ENCODE assay signal across 1 cellular context in genomic region chr19:43777163-43777700, GRCh38.
TF ChIP-seq lines count a peak whose summit lies in the region.

No MANE protein-coding gene starts in this region.

TF ChIP-seq in K562, 482 proteins besides CTCF, POLR2A, EP300 and RAD21 (continues in another document):
- TF ChIP-seq ZBTB11 (CRISPR knock-in tag; IDR thresholded peaks at IDR 0.05) (peak in 1 of 3 experiments; percentile 42; a peak in 1 of 6 replicates), ZBTB7A (IDR thresholded peaks at IDR 0.05; ENCODE audit: borderline replicate concordance, control insufficient read depth, low read depth, low read length) (peak; percentile 97), EZH2 (IDR thresholded peaks at IDR 0.05; ENCODE audit: borderline replicate concordance, low read depth, low read length) (no peak), SMARCA4 (IDR thresholded peaks at IDR 0.05) (no peak), ZBTB49 (CRISPR knock-in tag; IDR thresholded peaks at IDR 0.05; ENCODE audit: borderline replicate concordance) (no peak), ZNF740 (CRISPR knock-in tag; IDR thresholded peaks at IDR 0.05) (no peak), ZNF740 (tag; IDR thresholded peaks at IDR 0.05) (no peak), CHD4 (IDR thresholded peaks at IDR 0.05; ENCODE audit: insufficient read depth, insufficient replicate concordance, low read depth, low read length, poor library complexity, severe bottlenecking) (no peak), HSF4 (CRISPR knock-in tag; IDR thresholded peaks at IDR 0.05; ENCODE audit: borderline replicate concordance) (no peak), TBP (optimal IDR thresholded peaks at IDR 0.05; ENCODE audit: low read depth, low read length) (no peak), ZFPM2 (CRISPR knock-in tag; IDR thresholded peaks at IDR 0.05) (no peak), ZNF408 (CRISPR knock-in tag; IDR thresholded peaks at IDR 0.05; ENCODE audit: low read depth) (no peak), SNIP1 (IDR thresholded peaks at IDR 0.05; ENCODE audit: low read depth) (no peak), SREBF1 (IDR thresholded peaks at IDR 0.05; ENCODE audit: borderline replicate concordance, low read depth, low read length) (no peak), ZNF584 (CRISPR knock-in tag; IDR thresholded peaks at IDR 0.05; ENCODE audit: low read depth) (0 out of 2 replicates have a peak, but pooled peaks have one; percentile 46), JUNB (CRISPR knock-in tag; conservative IDR thresholded peaks at IDR 0.05) (no peak), ATF6 (CRISPR knock-in tag; IDR thresholded peaks at IDR 0.05) (no peak), NCOA1 (IDR thresholded peaks at IDR 0.05; ENCODE audit: low read depth) (0 out of 2 replicates have a peak, but pooled peaks have one; percentile 22), POLR2H (tag; IDR thresholded peaks at IDR 0.05; ENCODE audit: low read depth) (no peak), HMG20A (CRISPR knock-in tag; conservative IDR thresholded peaks at IDR 0.05) (no peak), PREB (CRISPR knock-in tag; IDR thresholded peaks at IDR 0.05) (no peak), CHD7 (IDR thresholded peaks at IDR 0.05; ENCODE audit: low read depth, low read length) (no peak), TBL1XR1 (IDR thresholded peaks at IDR 0.05; ENCODE audit: low read length in 2 of 2) (no peak), PHF8 (IDR thresholded peaks at IDR 0.05; ENCODE audit: borderline replicate concordance, low read length) (no peak), ZNF79 (CRISPR knock-in tag; IDR thresholded peaks at IDR 0.05; ENCODE audit: low read depth) (no peak), TCF7L2 (IDR thresholded peaks at IDR 0.05; ENCODE audit: low read depth, low read length) (no peak), TEAD1 (CRISPR knock-in tag; IDR thresholded peaks at IDR 0.05) (peak in 1 of 2 experiments; percentile 95; a peak in 2 of 4 replicates), CREB1 (IDR thresholded peaks at IDR 0.05) (no peak), CREB1 (CRISPR knock-in tag; IDR thresholded peaks at IDR 0.05) (no peak), CEBPZ (IDR thresholded peaks at IDR 0.05; ENCODE audit: borderline replicate concordance, low read depth, low read length) (no peak), ZNF507 (tag; conservative IDR thresholded peaks at IDR 0.05) (no peak), CHD1 (IDR thresholded peaks at IDR 0.05; ENCODE audit: low read length) (no peak)
